In the genomic region with DNA sequence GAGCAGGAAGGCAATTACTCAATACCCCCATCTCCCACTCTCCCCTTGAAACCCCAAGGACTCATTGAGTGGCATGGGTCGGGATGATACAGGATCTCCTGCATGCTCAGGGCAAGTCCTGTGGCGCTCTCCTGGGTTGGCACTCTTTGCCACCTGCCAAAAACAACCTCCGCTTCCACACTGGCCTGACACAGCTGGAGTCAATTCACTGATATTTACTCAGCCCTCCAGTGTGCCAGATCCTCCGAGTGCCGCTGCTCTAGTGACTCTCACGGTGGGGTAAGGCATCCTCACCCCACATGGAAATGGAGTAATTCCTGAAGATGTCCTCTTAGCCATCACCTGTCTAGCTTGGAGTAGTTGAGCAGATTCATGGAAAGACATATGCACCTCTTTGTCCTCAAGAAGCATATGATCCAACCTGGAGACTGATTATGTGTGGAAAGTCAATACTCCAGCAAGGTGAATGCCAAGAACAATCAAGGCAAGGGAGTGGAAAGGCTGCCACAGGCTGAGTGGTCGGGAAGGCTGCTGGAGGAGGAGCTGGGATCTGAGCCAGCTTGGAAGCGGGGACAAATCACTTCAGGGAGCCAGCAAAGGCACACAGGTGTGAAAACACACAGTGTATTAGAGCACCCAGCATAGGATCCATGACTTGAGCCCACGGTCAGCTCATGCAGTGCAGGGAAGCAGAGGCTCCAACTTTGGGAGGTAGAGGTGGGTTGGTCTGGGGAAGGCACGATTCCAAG, we compare ENCODE assay signal across 28 cellular contexts. TPM values are rescaled to one million over a fixed set of nuclear protein-coding genes. Genes with fewer than 3 reads are reported as not detected.
A peak's percentile ranks its signal among the peaks of the same experiment; 100 is the strongest.
DNase-seq lines count a peak whose midpoint lies in the region; ATAC-seq, FAIRE-seq and TF ChIP-seq lines count a peak whose summit lies in the region.
"Had no signal": no experiment of that assay in that cellular context is flagged by ENCODE, and none has a peak within 500 bp of the region (broad histone marks: within the 10 kb centered on the region; RNA-seq: fewer than 3 reads in every experiment).

No MANE protein-coding gene starts in this region.

- POLR2A ChIA-PET in HEK293 (lab: Yijun Ruan, JAX), result no interaction called here

- H3K27ac ChIP-seq in HEK293 (ENCODE audit: extremely low read depth, low read depth, low read length) (no peak overlapping the region), pancreas (no peak overlapping the region)
- H3K27ac ChIP-seq: lower lobe of right lung, parathyroid adenoma, SJSA1, vagina had no signal

- no peaks in the 10 kb centered on the region for H3K36me3 ChIP-seq in HEK293 (ENCODE audit: control insufficient read depth in 2 of 2, insufficient read depth in 1 of 2, low read length in 2 of 2)
- no peaks in the 10 kb centered on the region for H3K36me3 ChIP-seq in pancreas
- H3K36me3 ChIP-seq: lower lobe of right lung, SJSA1, vagina had no signal

- H3K4me1 ChIP-seq in HEK293 (ENCODE audit: control insufficient read depth, insufficient read depth, low read length) (no peaks in the 10 kb centered on the region), pancreas (no peaks in the 10 kb centered on the region)
- H3K4me1 ChIP-seq: lower lobe of right lung, parathyroid adenoma, SJSA1, vagina had no signal

- H3K4me3 ChIP-seq in HEK293 (ENCODE audit: low read depth, low read length) (no peak overlapping the region), pancreas (no peak overlapping the region)
- H3K4me3 ChIP-seq: lower lobe of right lung, SJSA1, vagina had no signal

- CTCF ChIA-PET in HEK293 (lab: Yijun Ruan, JAX), result interaction anchor here (2.6 kb wide), 1 partner anchor 31 kb away, joined by 7 read pairs; no protein-coding TSS in a partner anchor

- peak in 3 of 4 donors; percentile 78 to 79 (median 78) for ATAC-seq in pancreas
- ATAC-seq: lower lobe of right lung; natural killer cell treated with Interleukin-12 subunit alpha and Interleukin-12 subunit beta and Interleukin-15 and Interleukin-18, amount 100 ng/mL, for 72 hours; stimulated activated naive B cell treated with anti-CD40 and anti-IgM and Interleukin-4, amounts not matched to agents 10 μg/mL and 1 μg/mL and 100 μg/mL, for 72 hours; T-cell had no signal

- 27 to 29% methylated on average over 10 of the region's 10 CpGs for WGBS in pancreas, 2 donors

- FAIRE-seq in pancreas (lab: Jason Lieb, UNC) (no peak), D721Med (lab: Jason Lieb, UNC) (no peak)
- FAIRE-seq: endothelial cell of umbilical vein, GM18507, keratinocyte, RCC 7860 had no signal

- H3K9me3 ChIP-seq in HEK293 (ENCODE audit: control insufficient read depth, insufficient read depth, low read depth, low read length) (no peaks in the 10 kb centered on the region), pancreas (no peaks in the 10 kb centered on the region)
- H3K9me3 ChIP-seq: lower lobe of right lung, SJSA1, vagina had no signal

- DNase-seq in NCI-H2029 (lab: John Stamatoyannopoulos, UW) (peak; percentile 86), NCI-H69 (lab: John Stamatoyannopoulos, UW) (peak; percentile 88), pancreas (peak in 4 of 6 donors; percentile 39 to 59 (median 46)), D721Med (ENCODE audit: insufficient read length, low spot score) (no peak)
- DNase-seq in activated naive CD4-positive, alpha-beta T cell treated with Interleukin-2 at 50 U/mL for 16 hours, result no peak
- DNase-seq in stimulated activated CD4-positive, alpha-beta T cell treated with anti-CD3 and anti-CD28 coated beads, Interleukin-12 subunit alpha, Interleukin-12 subunit beta, amount 100 ng/mL, for 4 hours, result no peak
- DNase-seq: activated CD4-positive, alpha-beta T cell treated with anti-CD3 and anti-CD28 coated beads, Interleukin-2, amount 50 U/mL, for 48 hours; activated CD8-positive, alpha-beta memory T cell treated with anti-CD3 and anti-CD28 coated beads, Interleukin-2, amount 50 U/mL, for 4 hours; caudate nucleus; CD4-positive, CD25-positive, alpha-beta regulatory T cell; KG1; lower lobe of right lung; NCI-H2227 treated with DMSO at 0.1 percent for 48 hours; right cardiac atrium; stimulated activated CD4-positive, alpha-beta T cell treated with anti-CD3 and anti-CD28 coated beads, Interleukin-4, amount 100 ng/mL, for 24 hours; stimulated activated naive B cell treated with anti-CD40 and anti-IgM and Interleukin-4, amounts not matched to agents 10 μg/mL and 1 μg/mL and 100 μg/mL, for 72 hours; T-cell had no signal

- no peak for TF ChIP-seq CTCF in HEK293 (tag by site-specific recombination; IDR thresholded peaks at IDR 0.05)
- no peak for TF ChIP-seq CTCF in pancreas (IDR thresholded peaks at IDR 0.05)
- no peak for TF ChIP-seq CTCF in D721Med (IDR thresholded peaks at IDR 0.05; ENCODE audit: insufficient read depth, missing control alignments)

- H3K27me3 ChIP-seq in pancreas, result no peaks in the 10 kb centered on the region
- H3K27me3 ChIP-seq: vagina had no signal

- intact Hi-C loops in pancreas (cut with DNase I), result no loop called here

TF ChIP-seq in HEK293, 187 proteins besides CTCF, POLR2A, EP300 and RAD21:
- no peak for TF ChIP-seq ZXDB (tag by site-specific recombination; IDR thresholded peaks at IDR 0.05)
- TF ChIP-seq GLIS1 (tag by site-specific recombination; IDR thresholded peaks at IDR 0.05), result peak; percentile 36
TF ChIP-seq in HEK293: peak in this region for 1.

RNA-seq across cellular contexts. Expression of gene GOSR2, which starts 12.6 kb away (rescaled TPM):
- 10 to 100 TPM; 26.5 to 33.2 (median 29.3) TPM for total RNA-seq in pancreas
- 10 to 100 TPM; 14.3 to 20.1 TPM for polyA plus RNA-seq in pancreas

RNA-seq across cellular contexts. Expression of gene WNT9B, which starts 59.0 kb away (rescaled TPM):
- under 1 TPM in 5 of 6 donors, not detected in 1; 0.12 to 0.32 (median 0.28) TPM for total RNA-seq in pancreas
- polyA plus RNA-seq in pancreas, result not detected
- total RNA-seq: CD4-positive, CD25-positive, alpha-beta regulatory T cell; dermis microvascular lymphatic vessel endothelial cell; endothelial cell of umbilical vein; mononuclear cell; natural killer cell treated with Interleukin-12 subunit alpha and Interleukin-12 subunit beta and Interleukin-15 and Interleukin-18, amount 100 ng/mL, for 72 hours; SJSA1; T-cell; vagina had no signal
- polyA plus RNA-seq: CD4-positive, CD25-positive, alpha-beta regulatory T cell; endothelial cell of umbilical vein; keratinocyte had no signal

Comparison
In these comparisons a context has a peak if more than half of its experiments do, and no peak if none do; other contexts are left out.
1. DNase-seq: peak in NCI-H2029 (single experiment), NCI-H69 (single experiment) and pancreas (4 of 6); none in activated naive CD4-positive, alpha-beta T cell treated with Interleukin-2 at 50 U/mL for 16 hours (single experiment), stimulated activated CD4-positive, alpha-beta T cell treated with anti-CD3 and anti-CD28 coated beads, Interleukin-12 subunit alpha, Interleukin-12 subunit beta, amount 100 ng/mL, for 4 hours (single experiment) and D721Med (single experiment).